In genomic region chr9:34633851-34634550, GRCh38 we compare ENCODE assay signal across 8 cellular contexts. TPM values are rescaled to one million over a fixed set of nuclear protein-coding genes. Genes with fewer than 3 reads are reported as not detected.
DNase-seq lines count a peak whose midpoint lies in the region; ATAC-seq and TF ChIP-seq lines count a peak whose summit lies in the region.

No MANE protein-coding gene starts in this region.

- no peaks in the 10 kb centered on the region for H3K27me3 ChIP-seq in right cardiac atrium (ENCODE audit: control insufficient read depth, insufficient read depth)
- H3K27me3 ChIP-seq in gastrocnemius medialis: peaks cover 2 to 9% (median 8%) of the 10 kb centered on the region in 3 donors

- H3K4me1 ChIP-seq in right cardiac atrium (ENCODE audit: control insufficient read depth, insufficient read depth, low read length) (no peaks in the 10 kb centered on the region), gastrocnemius medialis (peaks cover 12 to 21% of the 10 kb centered on the region in 2 donors)

- DNase-seq in ACHN: peak; percentile 54
- DNase-seq in GM13977 (ENCODE audit: low spot score): peak; percentile 84
- peak; percentile 93 for DNase-seq in NB4 (ENCODE audit: low read depth)
- peak; percentile 51 to 71 (median 62) for DNase-seq in T-helper 1 cell
- DNase-seq in amygdala (lab: John Stamatoyannopoulos, UW): peak in 43 of 56 donors; percentile 7 to 81 (median 41)
- DNase-seq in right cardiac atrium: peak; percentile 60 to 81 (median 81)
- DNase-seq in gastrocnemius medialis: peak in 1 of 2 donors; percentile 49

- peak; percentile 24 for ATAC-seq in right cardiac atrium
- peak; percentile 34 to 50 for ATAC-seq in gastrocnemius medialis
- no peak for ATAC-seq in HG03521 (IDR thresholded peaks at IDR 0.05; ENCODE audit: unreplicated experiment)

- TF ChIP-seq POLR2A in NB4 (IDR thresholded peaks at IDR 0.05; ENCODE audit: extremely low read depth, insufficient read length) (peak; percentile 22), gastrocnemius medialis (IDR thresholded peaks at IDR 0.05) (no peak)

- intact Hi-C loops in right cardiac atrium (cut with DNase I): loop anchor here in 1 of 4 donors (10.0 kb wide), 1 partner anchor 71 kb away; no protein-coding TSS in a partner anchor
- intact Hi-C loops in gastrocnemius medialis (cut with DNase I; ENCODE audit: low total_unique reads): loop anchor here (1.0 kb wide), 1 partner anchor 22 kb away; the partner anchor contains the start of gene RPP25L

- H3K4me3 ChIP-seq in NB4 (ENCODE audit: low read depth, low read length) (no peak overlapping the region), right cardiac atrium (ENCODE audit: low read length) (no peak overlapping the region), gastrocnemius medialis (no peak overlapping the region)

- in situ Hi-C loops in ACHN (cut with HindIII; ENCODE audit: low pct_ligation_motif_present, low pct_unique_long_range_greater_than_20kb, low sequenced_read_pairs) (no loop called here), GM13977 (cut with MboI; ENCODE audit: low pct_unique_long_range_greater_than_20kb, low sequenced_read_pairs, unreplicated experiment) (no loop called here), gastrocnemius medialis (cut with MboI; ENCODE audit: low sequenced_read_pairs in 4 of 4) (no loop called here)

- WGBS in right cardiac atrium: 28% methylated on average over 3 of the region's 3 CpGs

- H3K9me3 ChIP-seq in right cardiac atrium (ENCODE audit: control insufficient read depth, low read length) (no peaks in the 10 kb centered on the region), gastrocnemius medialis (no peaks in the 10 kb centered on the region)

- H3K36me3 ChIP-seq in gastrocnemius medialis: no peaks in the 10 kb centered on the region

- TF ChIP-seq CTCF in GM13977 (IDR thresholded peaks at IDR 0.05; ENCODE audit: extremely low read depth, insufficient read depth, missing control alignments): peak; percentile 86
- TF ChIP-seq CTCF in NB4 (IDR thresholded peaks at IDR 0.05; ENCODE audit: low read depth, low read length): peak; percentile 99
- TF ChIP-seq CTCF in gastrocnemius medialis (IDR thresholded peaks at IDR 0.05 in 4 of 5, conservative IDR thresholded peaks at IDR 0.05 in 1 of 5): peak; percentile 65 to 89 (median 86)

- H3K27ac ChIP-seq in right cardiac atrium (ENCODE audit: low read length): no peak overlapping the region
- no peak overlapping the region for H3K27ac ChIP-seq in gastrocnemius medialis

RNA-seq across cellular contexts. Expression of gene SIGMAR1, which starts 3.6 kb away (rescaled TPM):
- total RNA-seq in right cardiac atrium (10 to 100 TPM; 28.6 to 37.2 (median 35.5) TPM), gastrocnemius medialis (10 to 100 TPM; 18.9 to 35.7 (median 27.4) TPM)
- polyA plus RNA-seq in right cardiac atrium: 36.0 TPM

RNA-seq across cellular contexts. Expression of gene ARID3C, which starts 5.1 kb away (rescaled TPM):
- total RNA-seq in right cardiac atrium (not detected), gastrocnemius medialis (not detected)
- not detected for polyA plus RNA-seq in right cardiac atrium

RNA-seq across cellular contexts. Expression of gene GALT, which starts 12.5 kb away (rescaled TPM):
- total RNA-seq in right cardiac atrium: 10 to 100 TPM; 37.3 to 71.2 (median 66.3) TPM
- polyA plus RNA-seq in right cardiac atrium: 57.1 TPM
- total RNA-seq in gastrocnemius medialis: 10 to 100 TPM in 3 of 4 donors, 1 to 10 TPM in 1; 8.1 to 23.6 (median 20.0) TPM

RNA-seq across cellular contexts. Expression of gene DCTN3, which starts 13.7 kb away (rescaled TPM):
- total RNA-seq in right cardiac atrium: 100 to 1,000 TPM in 3 of 4 donors, 10 to 100 TPM in 1; 99.3 to 128 (median 117) TPM
- 113 TPM for polyA plus RNA-seq in right cardiac atrium
- total RNA-seq in gastrocnemius medialis: 100 to 1,000 TPM in 2 of 4 donors, 10 to 100 TPM in 2; 62.8 to 174 (median 105) TPM

RNA-seq across cellular contexts. Expression of gene IL11RA, which starts 18.0 kb away (rescaled TPM):
- 10 to 100 TPM; 48.7 to 92.2 (median 73.9) TPM for total RNA-seq in right cardiac atrium
- 49.3 TPM for polyA plus RNA-seq in right cardiac atrium
- total RNA-seq in gastrocnemius medialis: 10 to 100 TPM in 2 of 4 donors, 1 to 10 TPM in 2; 3.3 to 15.3 (median 11.6) TPM
